ENCODE assay signal across 2 cellular contexts in genomic region chr1:94061513-94062443, GRCh38.
TF ChIP-seq lines count a peak whose summit lies in the region.

No MANE protein-coding gene starts in this region.

TF ChIP-seq in SK-N-SH, 30 proteins besides CTCF, POLR2A, EP300 and RAD21 (continued from another document):
- TF ChIP-seq TEAD4 (IDR thresholded peaks at IDR 0.05; ENCODE audit: borderline replicate concordance, insufficient read depth) (no peak), SMC3 (IDR thresholded peaks at IDR 0.05; ENCODE audit: low read depth, low read length) (peak; percentile 97), EZH2phosphoT487 (IDR thresholded peaks at IDR 0.05; ENCODE audit: borderline replicate concordance, low read depth) (no peak), CHD2 (IDR thresholded peaks at IDR 0.05; ENCODE audit: low read length, partially characterized antibody) (peak; percentile 51), FOSL2 (IDR thresholded peaks at IDR 0.05; ENCODE audit: borderline replicate concordance, low read depth) (peak; percentile 13; the same call in 1 of the 2 replicates), USF2 (IDR thresholded peaks at IDR 0.05; ENCODE audit: borderline replicate concordance, low read depth, low read length) (no peak), GATA2 (CRISPR knock-in tag; IDR thresholded peaks at IDR 0.05) (no peak), MEF2A (IDR thresholded peaks at IDR 0.05; ENCODE audit: borderline replicate concordance, low read depth) (no peak), POLR2AphosphoS5 (IDR thresholded peaks at IDR 0.05; ENCODE audit: low read depth, low read length) (no peak), MAX (IDR thresholded peaks at IDR 0.05; ENCODE audit: low read depth) (peak; percentile 35; the same call in 1 of the 2 replicates)

TF ChIP-seq in liver, 16 proteins besides CTCF, POLR2A, EP300 and RAD21 (continued from another document):
- TF ChIP-seq REST (IDR thresholded peaks at IDR 0.05) (peak; percentile 44), JUND (IDR thresholded peaks at IDR 0.05) (peak in 1 of 2 donors; percentile 0), ATF3 (IDR thresholded peaks at IDR 0.05) (no peak), TAF1 (conservative IDR thresholded peaks at IDR 0.05) (no peak), RXRA (IDR thresholded peaks at IDR 0.05) (peak; percentile 5 to 27), SP1 (IDR thresholded peaks at IDR 0.05) (peak; percentile 55)
- TF ChIP-seq, protein P1, sequence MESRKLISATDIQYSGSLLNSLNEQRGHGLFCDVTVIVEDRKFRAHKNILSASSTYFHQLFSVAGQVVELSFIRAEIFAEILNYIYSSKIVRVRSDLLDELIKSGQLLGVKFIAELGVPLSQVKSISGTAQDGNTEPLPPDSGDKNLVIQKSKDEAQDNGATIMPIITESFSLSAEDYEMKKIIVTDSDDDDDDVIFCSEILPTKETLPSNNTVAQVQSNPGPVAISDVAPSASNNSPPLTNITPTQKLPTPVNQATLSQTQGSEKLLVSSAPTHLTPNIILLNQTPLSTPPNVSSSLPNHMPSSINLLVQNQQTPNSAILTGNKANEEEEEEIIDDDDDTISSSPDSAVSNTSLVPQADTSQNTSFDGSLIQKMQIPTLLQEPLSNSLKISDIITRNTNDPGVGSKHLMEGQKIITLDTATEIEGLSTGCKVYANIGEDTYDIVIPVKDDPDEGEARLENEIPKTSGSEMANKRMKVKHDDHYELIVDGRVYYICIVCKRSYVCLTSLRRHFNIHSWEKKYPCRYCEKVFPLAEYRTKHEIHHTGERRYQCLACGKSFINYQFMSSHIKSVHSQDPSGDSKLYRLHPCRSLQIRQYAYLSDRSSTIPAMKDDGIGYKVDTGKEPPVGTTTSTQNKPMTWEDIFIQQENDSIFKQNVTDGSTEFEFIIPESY (IDR thresholded peaks at IDR 0.05), result no peak
